In genomic region chr10:77512219-77512578, GRCh38 we compare ENCODE assay signal across 1 cellular context.
TF ChIP-seq lines count a peak whose summit lies in the region.

No MANE protein-coding gene starts in this region.

TF ChIP-seq in SK-N-SH, 30 proteins besides CTCF, POLR2A, EP300 and RAD21 (continued from another document):
- TF ChIP-seq USF1 (IDR thresholded peaks at IDR 0.05; ENCODE audit: borderline replicate concordance, low read depth) (peak; percentile 32; the same call in 1 of the 2 replicates), PBX3 (IDR thresholded peaks at IDR 0.05) (peak; percentile 1), JUND (IDR thresholded peaks at IDR 0.05) (no peak)
TF ChIP-seq in SK-N-SH: peak in this region for 2.
